In the genomic region with DNA sequence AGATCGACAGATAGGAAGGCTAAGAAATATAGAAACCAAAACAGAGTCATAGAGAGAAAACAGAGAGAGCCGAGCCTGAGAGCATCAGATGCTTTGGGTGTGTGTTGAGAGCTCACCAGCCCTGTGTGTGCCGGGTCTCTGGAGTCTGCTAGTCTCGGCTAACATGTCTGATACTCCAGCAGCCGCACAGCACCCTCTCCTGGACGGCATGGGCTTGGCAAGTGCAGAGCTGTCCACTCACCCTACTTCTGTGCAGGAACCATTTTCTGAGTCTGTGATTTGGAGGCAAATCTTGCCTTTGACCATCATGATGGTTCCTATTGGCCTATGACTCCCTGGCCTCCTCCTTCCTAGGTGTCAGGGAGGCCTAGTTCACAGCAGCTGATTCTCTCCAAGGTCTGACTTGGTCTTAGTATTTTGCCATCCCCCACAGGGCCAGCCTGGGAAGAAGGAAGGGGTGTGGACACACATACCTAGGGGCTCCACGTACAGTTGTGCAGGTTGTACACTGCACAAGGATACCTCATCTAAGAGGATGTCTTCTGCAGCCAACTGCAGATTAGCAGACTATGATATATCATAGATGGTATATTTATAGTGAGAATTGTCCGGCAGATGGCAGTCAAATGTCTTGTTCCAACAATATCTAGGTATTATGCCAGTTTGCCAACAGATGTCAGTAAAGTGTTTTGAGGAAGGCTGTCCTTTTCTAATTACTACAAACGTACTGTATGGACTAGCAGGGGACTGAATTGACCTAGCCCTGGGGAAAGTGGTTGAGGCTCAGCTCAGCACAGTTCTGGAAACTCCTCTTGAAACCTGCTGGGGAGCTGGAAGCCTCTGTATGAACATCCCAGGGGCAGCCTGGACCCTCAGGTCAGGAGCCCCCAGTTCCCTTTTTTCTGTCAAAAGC, we compare ENCODE assay signal across 8 cellular contexts. TPM values are rescaled to one million over a fixed set of nuclear protein-coding genes. Genes with fewer than 3 reads are reported as not detected.
A peak's percentile ranks its signal among the peaks of the same experiment; 100 is the strongest.
DNase-seq lines count a peak whose midpoint lies in the region; ATAC-seq, FAIRE-seq and TF ChIP-seq lines count a peak whose summit lies in the region.

No MANE protein-coding gene starts in this region.

- TF ChIP-seq EP300 in HepG2 (IDR thresholded peaks at IDR 0.05; ENCODE audit: low read depth in 2 of 2, low read length in 2 of 2) (no peak), HepG2 (CRISPR knock-in tag; IDR thresholded peaks at IDR 0.05; ENCODE audit: borderline replicate concordance) (no peak)

- peaks cover 0 to 88% (median 0%) of the 10 kb centered on the region in 11 experiments; a peak in 7 of 22 replicates for H3K36me3 ChIP-seq in BLaER1 treated with 17β-estradiol and CSF1 and Interleukin-3, amounts not matched to agents 10 nM and 100 nM
- no peaks in the 10 kb centered on the region for H3K36me3 ChIP-seq in HepG2 (replicated peaks in 1 of 2; ENCODE audit: control insufficient read depth in 1 of 2, insufficient read depth in 2 of 2, low read length in 2 of 2)

- POLR2A ChIA-PET in HepG2 (lab: Yijun Ruan, JAX) = interaction anchor here (0.9 to 2.8 kb wide), 8 partner anchors 32 to 192 kb away, joined by 3 to 14 read pairs (median 5); partner anchors contain the start of genes C6orf89 and MTCH1

- H3K9me3 ChIP-seq in BLaER1 treated with 17β-estradiol and CSF1 and Interleukin-3, amounts not matched to agents 10 nM and 100 nM (replicated peaks in 1 of 11) = no peaks in the 10 kb centered on the region
- H3K9me3 ChIP-seq in HepG2 (ENCODE audit: low read length) = no peaks in the 10 kb centered on the region

- TF ChIP-seq RAD21 in HepG2 (CRISPR knock-in tag; IDR thresholded peaks at IDR 0.05) = peak; percentile 82

- in situ Hi-C loops in HepG2 (cut with HindIII; ENCODE audit: extremely low pct_ligation_motif_present, low pct_unique_long_range_greater_than_20kb) = loop anchor here (10.0 kb wide), 2 partner anchors 134 to 244 kb away; partner anchors contain the start of gene C6orf89

- H3K79me2 ChIP-seq in HepG2 (ENCODE audit: insufficient read depth, low read length) = no peaks in the 10 kb centered on the region

- H3K4me1 ChIP-seq in BLaER1 treated with 17β-estradiol and CSF1 and Interleukin-3, amounts not matched to agents 10 nM and 100 nM = peaks cover 30 to 47% (median 35%) of the 10 kb centered on the region in 10 experiments
- peaks cover 39% of the 10 kb centered on the region for H3K4me1 ChIP-seq in HepG2 (ENCODE audit: insufficient read depth, low read length)

- H2AFZ ChIP-seq in HepG2 (ENCODE audit: low read length) = no peak overlapping the region

- TF ChIP-seq CTCF in HepG2 (CRISPR knock-in tag; IDR thresholded peaks at IDR 0.05) = peak; percentile 92

- H3K4me3 ChIP-seq in BLaER1 treated with 17β-estradiol and CSF1 and Interleukin-3, amounts not matched to agents 10 nM and 100 nM = no peak overlapping the region
- no peak overlapping the region for H3K4me3 ChIP-seq in HepG2 (replicated peaks in 1 of 3; ENCODE audit: insufficient read depth in 1 of 3, low read depth in 2 of 3, low read length in 3 of 3)

- no TSS peak for BruUV-seq in HepG2 (replicated peaks; lab: Mats Ljungman, UMichigan)

- peak; percentile 72 to 91 for DNase-seq in NCI-H524 (lab: John Stamatoyannopoulos, UW)
- peak; percentile 80 to 90 for DNase-seq in activated CD4-positive, alpha-beta T cell treated with anti-CD3 and anti-CD28 coated beads for 24 hours (ENCODE audit: low read depth in 2 of 2)
- DNase-seq in cerebellum (ENCODE audit: low spot score) = peak; percentile 85
- DNase-seq in HepG2 (ENCODE audit: low spot score) = peak; percentile 90
- peak; percentile 91 for DNase-seq in stimulated activated CD4-positive, alpha-beta T cell treated with anti-CD3 and anti-CD28 coated beads, Interleukin-4, amount 100 ng/mL, for 24 hours

- WGBS in HepG2 (ENCODE audit: low lambda C conversion rate) = 1% methylated on average over 9 of the region's 9 CpGs

- no peaks in the 10 kb centered on the region for H3K27me3 ChIP-seq in BLaER1 treated with 17β-estradiol and CSF1 and Interleukin-3, amounts not matched to agents 10 nM and 100 nM
- H3K27me3 ChIP-seq in HepG2 (ENCODE audit: control insufficient read depth in 1 of 2, insufficient read depth in 2 of 2, low read length in 2 of 2) = peaks cover 4 to 15% of the 10 kb centered on the region in 2 experiments; a peak in 2 of 5 replicates

- ATAC-seq in GM19372 (IDR thresholded peaks at IDR 0.05; ENCODE audit: low read depth, unreplicated experiment) (peak; percentile 80), HG03460 (IDR thresholded peaks at IDR 0.05; ENCODE audit: unreplicated experiment) (peak; percentile 89), HepG2 (peak; percentile 95)

- H3K27ac ChIP-seq in BLaER1 treated with 17β-estradiol and CSF1 and Interleukin-3, amounts not matched to agents 10 nM and 100 nM = peak overlapping the region in 5 of 11 experiments; percentile 1 to 44 (median 26); a peak in 5 of 22 replicates
- no peak overlapping the region for H3K27ac ChIP-seq in HepG2 (ENCODE audit: extremely low read length, insufficient read depth, low read length)

- intact Hi-C loops in HepG2 (cut with micrococcal nuclease; ENCODE audit: unreplicated experiment) = loop anchor here (1.0 to 5.0 kb wide), 6 partner anchors 34 to 252 kb away; partner anchors contain the start of gene C6orf89

- H4K20me1 ChIP-seq in BLaER1 treated with 17β-estradiol and CSF1 and Interleukin-3, amounts not matched to agents 10 nM and 100 nM = peaks cover 0 to 2% (median 0%) of the 10 kb centered on the region in 11 experiments; a peak in 1 of 22 replicates
- H4K20me1 ChIP-seq in HepG2 (ENCODE audit: insufficient read depth, low read length) = no peaks in the 10 kb centered on the region

- peak overlapping the region; percentile 38 to 63 (median 50); a peak in 21 of 22 replicates for H3K4me2 ChIP-seq in BLaER1 treated with 17β-estradiol and CSF1 and Interleukin-3, amounts not matched to agents 10 nM and 100 nM
- peak overlapping the region; percentile 13 for H3K4me2 ChIP-seq in HepG2 (ENCODE audit: low read depth, low read length)

- H3K9ac ChIP-seq in BLaER1 treated with 17β-estradiol and CSF1 and Interleukin-3, amounts not matched to agents 10 nM and 100 nM = peak overlapping the region in 8 of 11 experiments; percentile 6 to 53 (median 27); a peak in 13 of 22 replicates
- H3K9ac ChIP-seq in HepG2 (ENCODE audit: insufficient read depth, low read depth, low read length) = no peak overlapping the region

- CTCF ChIA-PET in HepG2 (lab: Yijun Ruan, JAX; ENCODE audit: low intra/inter-chr PET ratio, low total read pairs) = interaction anchor here (0.9 to 7.8 kb wide), 16 partner anchors 10 to 296 kb away, joined by 3 to 268 read pairs (median 5); partner anchors contain the start of genes C6orf89 and MTCH1

- peak; percentile 93 for FAIRE-seq in HepG2 (lab: Jason Lieb, UNC)

- TF ChIP-seq POLR2A in HepG2 (IDR thresholded peaks at IDR 0.05; ENCODE audit: insufficient read depth in 1 of 2, low read depth in 2 of 2, low read length in 2 of 2) = no peak

RNA-seq across cellular contexts. Expression of gene FGD2, which starts 13.0 kb away (rescaled TPM):
- 3.1 TPM for total RNA-seq in cerebellum
- not detected in 2 replicates for total RNA-seq in HepG2 (2016; rRNA removed; fragmentation: Illumina TruSeq; extraction: Trizol)
- total RNA-seq in HepG2 (2016; cell fraction: cytosol; rRNA removed; fragmentation: Illumina TruSeq; extraction: Trizol; ENCODE audit: low read depth) = not detected in 2 replicates
- not detected in 2 replicates for total RNA-seq in HepG2 (2016; cell fraction: insoluble cytoplasmic fraction; rRNA removed; fragmentation: Illumina TruSeq; extraction: Trizol)
- total RNA-seq in HepG2 (2016; cell fraction: membrane; rRNA removed; fragmentation: Illumina TruSeq; extraction: Trizol) = not detected in 2 replicates
- not detected in 2 replicates for total RNA-seq in HepG2 (2016; cell fraction: nucleus; rRNA removed; fragmentation: Illumina TruSeq; extraction: Trizol)
- 0.03 TPM in 1 of 2 replicates, not detected in the other for polyA plus RNA-seq in HepG2 (2011; rRNA removed)
- polyA plus RNA-seq in HepG2 (2011; cell fraction: cytosol; rRNA removed) = not detected in 2 replicates
- 0.13 and 0.17 TPM in 2 replicates for polyA plus RNA-seq in HepG2 (2011; cell fraction: nucleus; rRNA removed)
- polyA plus RNA-seq in HepG2 (2012) = not detected in 2 replicates
- polyA plus RNA-seq in HepG2 (2016; cell fraction: cytosol; fragmentation: Illumina TruSeq; extraction: Trizol; ENCODE audit: low read depth) = not detected in 2 replicates
- not detected in 2 replicates for polyA plus RNA-seq in HepG2 (2016; cell fraction: insoluble cytoplasmic fraction; fragmentation: Illumina TruSeq; extraction: Trizol; ENCODE audit: low read depth)
- not detected in 2 replicates for polyA plus RNA-seq in HepG2 (2016; cell fraction: membrane; fragmentation: Illumina TruSeq; extraction: Trizol; ENCODE audit: low read depth)
- not detected in 2 replicates for polyA plus RNA-seq in HepG2 (2016; cell fraction: nucleus; fragmentation: Illumina TruSeq; extraction: Trizol; ENCODE audit: insufficient read depth, low read depth)
- polyA minus RNA-seq in HepG2 (2011; rRNA and poly(A)+ RNA removed; ENCODE audit: low replicate concordance) = not detected in 2 replicates
- not detected in 2 replicates for polyA minus RNA-seq in HepG2 (2011; cell fraction: cytosol; rRNA and poly(A)+ RNA removed)
- polyA minus RNA-seq in HepG2 (2011; cell fraction: nucleus; rRNA and poly(A)+ RNA removed) = 0.25 TPM in 1 of 2 replicates, not detected in the other

RNA-seq across cellular contexts. Expression of gene MTCH1, which starts 32.4 kb away (rescaled TPM):
- total RNA-seq in cerebellum = 93.0 TPM
- 115 and 144 TPM in 2 replicates for total RNA-seq in HepG2 (2016; rRNA removed; fragmentation: Illumina TruSeq; extraction: Trizol)
- total RNA-seq in HepG2 (2016; cell fraction: cytosol; rRNA removed; fragmentation: Illumina TruSeq; extraction: Trizol; ENCODE audit: low read depth) = 53.5 and 64.3 TPM in 2 replicates
- total RNA-seq in HepG2 (2016; cell fraction: insoluble cytoplasmic fraction; rRNA removed; fragmentation: Illumina TruSeq; extraction: Trizol) = 99.7 and 146 TPM in 2 replicates
- total RNA-seq in HepG2 (2016; cell fraction: membrane; rRNA removed; fragmentation: Illumina TruSeq; extraction: Trizol) = 112 and 127 TPM in 2 replicates
- 129 and 139 TPM in 2 replicates for total RNA-seq in HepG2 (2016; cell fraction: nucleus; rRNA removed; fragmentation: Illumina TruSeq; extraction: Trizol)
- 86.2 and 96.1 TPM in 2 replicates for polyA plus RNA-seq in HepG2 (2011; rRNA removed)
- 84.5 and 90.6 TPM in 2 replicates for polyA plus RNA-seq in HepG2 (2011; cell fraction: cytosol; rRNA removed)
- polyA plus RNA-seq in HepG2 (2011; cell fraction: nucleus; rRNA removed) = 168 and 184 TPM in 2 replicates
- polyA plus RNA-seq in HepG2 (2012) = 90.8 and 127 TPM in 2 replicates
- polyA plus RNA-seq in HepG2 (2016; cell fraction: cytosol; fragmentation: Illumina TruSeq; extraction: Trizol; ENCODE audit: low read depth) = 50.6 and 64.6 TPM in 2 replicates
- 92.2 and 107 TPM in 2 replicates for polyA plus RNA-seq in HepG2 (2016; cell fraction: insoluble cytoplasmic fraction; fragmentation: Illumina TruSeq; extraction: Trizol; ENCODE audit: low read depth)
- polyA plus RNA-seq in HepG2 (2016; cell fraction: membrane; fragmentation: Illumina TruSeq; extraction: Trizol; ENCODE audit: low read depth) = 86.2 and 95.7 TPM in 2 replicates
- polyA plus RNA-seq in HepG2 (2016; cell fraction: nucleus; fragmentation: Illumina TruSeq; extraction: Trizol; ENCODE audit: insufficient read depth, low read depth) = 185 and 196 TPM in 2 replicates
- 134 and 163 TPM in 2 replicates for polyA minus RNA-seq in HepG2 (2011; rRNA and poly(A)+ RNA removed; ENCODE audit: low replicate concordance)
- polyA minus RNA-seq in HepG2 (2011; cell fraction: cytosol; rRNA and poly(A)+ RNA removed) = 32.2 and 36.3 TPM in 2 replicates
- 109 and 138 TPM in 2 replicates for polyA minus RNA-seq in HepG2 (2011; cell fraction: nucleus; rRNA and poly(A)+ RNA removed)
